Comparison of ENCODE assay signal across 30 cellular contexts in the genomic region with DNA sequence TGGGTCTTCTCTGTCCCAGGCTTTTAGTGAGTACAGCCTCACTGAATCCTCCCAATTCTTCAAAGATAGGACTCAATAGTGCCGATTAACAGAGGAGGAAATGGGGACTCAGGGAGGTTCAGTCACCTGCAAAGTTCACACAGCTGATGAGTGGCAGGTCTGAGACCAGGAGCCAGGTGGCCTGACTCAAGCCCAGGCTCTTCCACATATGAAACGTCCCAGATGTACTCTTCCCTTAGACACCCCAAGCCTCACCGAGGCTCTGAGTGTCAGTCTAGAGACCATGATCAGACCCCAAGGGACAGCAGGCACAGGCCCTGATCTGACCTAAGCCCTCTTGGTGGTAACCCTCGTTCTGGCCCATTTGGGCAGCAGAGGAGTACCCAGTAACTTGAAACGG.
"Had no signal": no experiment of that assay in that cellular context is flagged by ENCODE, and none has a peak within 500 bp of the region (broad histone marks: within the 10 kb centered on the region; RNA-seq: fewer than 3 reads in every experiment).

No MANE protein-coding gene starts in this region.

- H3K27ac Mint-ChIP-seq: activated CD4-positive, alpha-beta memory T cell treated with anti-CD3 and anti-CD28 coated beads, Interleukin-2, amount 10 ng/mL, durations not matched to agents 7 days and 5 days; activated CD4-positive, alpha-beta T cell treated with anti-CD3 and anti-CD28 coated beads, Interleukin-2, amount 10 ng/mL, durations not matched to agents 7 days and 5 days; activated naive CD4-positive, alpha-beta T cell treated with anti-CD3 and anti-CD28 coated beads, Interleukin-2, amount 10 ng/mL, durations not matched to agents 7 days and 5 days; activated naive CD4-positive, alpha-beta T cell treated with anti-CD3 and anti-CD28 coated beads, Interleukin-2, amount 50 U/mL, for 72 hours; activated T-cell treated with anti-CD3 and anti-CD28 coated beads, Interleukin-2, amount 50 U/mL, for 24 hours; activated T-cell treated with anti-CD3 and anti-CD28 coated beads, Interleukin-2, amount 50 U/mL, for 72 hours; dendritic cell treated with granulocyte-macrophage colony-stimulating factor and Interleukin-4, amounts not matched to agents 40 ng/mL and 50 ng/mL, for 4 days; endodermal cell; WTC11 had no signal

- H3K4me1 ChIP-seq: breast epithelium had no signal

- H3K4me3 ChIP-seq: breast epithelium, cardiac muscle cell, coronary artery, dorsolateral prefrontal cortex had no signal

- H3K4me3 Mint-ChIP-seq: activated CD4-positive, alpha-beta memory T cell treated with anti-CD3 and anti-CD28 coated beads, Interleukin-2, amount 10 ng/mL, durations not matched to agents 7 days and 5 days; activated CD4-positive, alpha-beta T cell treated with anti-CD3 and anti-CD28 coated beads, Interleukin-2, amount 10 ng/mL, durations not matched to agents 7 days and 5 days; activated naive CD4-positive, alpha-beta T cell treated with anti-CD3 and anti-CD28 coated beads, Interleukin-2, amount 10 ng/mL, durations not matched to agents 7 days and 5 days; activated T-cell treated with anti-CD3 and anti-CD28 coated beads, Interleukin-2, amount 50 U/mL, for 24 hours; activated T-cell treated with anti-CD3 and anti-CD28 coated beads, Interleukin-2, amount 50 U/mL, for 72 hours; brain; dendritic cell treated with granulocyte-macrophage colony-stimulating factor and Interleukin-4, amounts not matched to agents 40 ng/mL and 50 ng/mL, for 4 days; endodermal cell; WTC11 had no signal

- H3K36me3 ChIP-seq: breast epithelium, cardiac muscle cell had no signal

- H3K36me3 Mint-ChIP-seq: activated naive CD4-positive, alpha-beta T cell treated with anti-CD3 and anti-CD28 coated beads, Interleukin-2, amount 10 ng/mL, durations not matched to agents 7 days and 5 days; brain had no signal

- ATAC-seq: activated naive CD4-positive, alpha-beta T cell treated with anti-CD3 and anti-CD28 coated beads, Interleukin-2, amount 50 U/mL, for 72 hours; activated T-cell treated with anti-CD3 and anti-CD28 coated beads, Interleukin-2, amount 50 U/mL, for 72 hours; esophagus mucosa; WTC11 had no signal

- H3K27ac ChIP-seq: breast epithelium, cardiac muscle cell, coronary artery, dorsolateral prefrontal cortex, VCaP had no signal

- H3K27me3 ChIP-seq: breast epithelium had no signal

- H3K4me1 Mint-ChIP-seq: activated CD4-positive, alpha-beta memory T cell treated with anti-CD3 and anti-CD28 coated beads, Interleukin-2, amount 10 ng/mL, durations not matched to agents 7 days and 5 days; activated CD4-positive, alpha-beta T cell treated with anti-CD3 and anti-CD28 coated beads, Interleukin-2, amount 10 ng/mL, durations not matched to agents 7 days and 5 days; activated naive CD4-positive, alpha-beta T cell treated with anti-CD3 and anti-CD28 coated beads, Interleukin-2, amount 10 ng/mL, durations not matched to agents 7 days and 5 days had no signal

- DNase-seq: activated CD4-positive, alpha-beta memory T cell treated with anti-CD3 and anti-CD28 coated beads, Interleukin-2, amount 10 ng/mL, durations not matched to agents 7 days and 5 days; activated CD4-positive, alpha-beta T cell treated with anti-CD3 and anti-CD28 coated beads for 1 hour; activated CD4-positive, alpha-beta T cell treated with anti-CD3 and anti-CD28 coated beads for 4 hours; activated CD4-positive, alpha-beta T cell treated with anti-CD3 and anti-CD28 coated beads, Interleukin-2, amount 10 ng/mL, durations not matched to agents 7 days and 5 days; activated CD4-positive, alpha-beta T cell treated with anti-CD3 and anti-CD28 coated beads, Interleukin-2, amount 50 U/mL, for 4 hours; activated CD8-positive, alpha-beta memory T cell treated with anti-CD3 and anti-CD28 coated beads, Interleukin-2, amount 50 U/mL, for 48 hours; activated gamma-delta T cell; activated naive CD4-positive, alpha-beta T cell; activated naive CD4-positive, alpha-beta T cell treated with anti-CD3 and anti-CD28 coated beads, Interleukin-2, amount 10 ng/mL, durations not matched to agents 7 days and 5 days; activated T-cell treated with anti-CD3 and anti-CD28 coated beads for 4 hours; activated T-cell treated with anti-CD3 and anti-CD28 coated beads, Interleukin-2, amount 50 U/mL, for 24 hours; activated T-cell treated with anti-CD3 and anti-CD28 coated beads, Interleukin-2, amount 50 U/mL, for 72 hours; amniotic stem cell; anterior cingulate cortex; central memory CD4-positive, alpha-beta T cell; cerebellar nuclear complex; dorsolateral prefrontal cortex; effector memory CD4-positive, alpha-beta T cell; endodermal cell; foreskin fibroblast; T-helper 2 cell had no signal

- H3K27me3 Mint-ChIP-seq: activated T-cell treated with anti-CD3 and anti-CD28 coated beads, Interleukin-2, amount 50 U/mL, for 24 hours; brain had no signal
